In genomic region chr6:27669278-27669797, GRCh38 we compare ENCODE assay signal across 9 cellular contexts.
A peak's percentile ranks its signal among the peaks of the same experiment; 100 is the strongest.
DNase-seq lines count a peak whose midpoint lies in the region; ATAC-seq and TF ChIP-seq lines count a peak whose summit lies in the region.
"Had no signal": no experiment of that assay in that cellular context is flagged by ENCODE, and none has a peak within 500 bp of the region (broad histone marks: within the 10 kb centered on the region; RNA-seq: fewer than 3 reads in every experiment).

No MANE protein-coding gene starts in this region.

- H3K36me3 Mint-ChIP-seq in type B pancreatic cell, result no peaks in the 10 kb centered on the region

- DNase-seq in right cardiac atrium (no peak), heart right ventricle (no peak), RWPE2 (ENCODE audit: low spot score) (no peak), fibroblast of lung (ENCODE audit: low read depth in 2 of 2) (no peak), type B pancreatic cell (ENCODE audit: extremely low spot score, unreplicated experiment) (no peak), HuH-7 (ENCODE audit: low spot score) (no peak)
- DNase-seq in activated effector memory CD4-positive, alpha-beta T cell treated with Interleukin-2 at 50 U/mL for 16 hours, result no peak
- no peak for DNase-seq in activated CD4-positive, alpha-beta T cell treated with anti-CD3 and anti-CD28 coated beads, Interleukin-2, amount 50 U/mL, for 1 hour
- DNase-seq: upper lobe of right lung had no signal

- H4K20me1 ChIP-seq in fibroblast of lung (ENCODE audit: control insufficient read depth, extremely low read depth, insufficient read depth, low read length), result no peaks in the 10 kb centered on the region

- peak overlapping the region; percentile 84 for H3K4me3 Mint-ChIP-seq in type B pancreatic cell

- peak overlapping the region; percentile 48 for H3K4me2 ChIP-seq in fibroblast of lung (ENCODE audit: extremely low read depth, insufficient read depth, low read length)

- H3K4me1 ChIP-seq in right cardiac atrium (ENCODE audit: control insufficient read depth, insufficient read depth, low read length) (no peaks in the 10 kb centered on the region), heart right ventricle (peaks cover 0 to 42% (median 0%) of the 10 kb centered on the region in 9 donors), RWPE2 (ENCODE audit: insufficient read depth, poor library complexity, severe bottlenecking) (peaks cover 4% of the 10 kb centered on the region), fibroblast of lung (ENCODE audit: control insufficient read depth, extremely low read depth, insufficient read depth, low read length) (no peaks in the 10 kb centered on the region)
- H3K4me1 ChIP-seq: upper lobe of right lung had no signal

- no peak for ATAC-seq in right cardiac atrium
- no peak for ATAC-seq in heart right ventricle
- peak; percentile 16; the same call in 1 of the 3 replicates for ATAC-seq in RWPE2 (ENCODE audit: low read depth)
- ATAC-seq: upper lobe of right lung had no signal

- H3K36me3 ChIP-seq in heart right ventricle (no peaks in the 10 kb centered on the region), RWPE2 (ENCODE audit: low read depth) (no peaks in the 10 kb centered on the region), fibroblast of lung (ENCODE audit: control insufficient read depth, insufficient read depth, low read length) (no peaks in the 10 kb centered on the region)
- H3K36me3 ChIP-seq: upper lobe of right lung had no signal

- no peak for TF ChIP-seq CTCF in heart right ventricle (IDR thresholded peaks at IDR 0.05)
- TF ChIP-seq CTCF in RWPE2 (IDR thresholded peaks at IDR 0.05; ENCODE audit: poor library complexity, severe bottlenecking), result no peak
- no peak for TF ChIP-seq CTCF in fibroblast of lung (conservative IDR thresholded peaks at IDR 0.05 in 1 of 2, IDR thresholded peaks at IDR 0.05 in 1 of 2; ENCODE audit: low read depth in 1 of 2, low read length in 2 of 2)
- no peak for TF ChIP-seq CTCF in type B pancreatic cell (conservative IDR thresholded peaks at IDR 0.05)

- H3K9ac ChIP-seq in fibroblast of lung (ENCODE audit: insufficient read depth, low read length), result no peak overlapping the region

- no peak overlapping the region for H3K27ac ChIP-seq in right cardiac atrium (ENCODE audit: low read length)
- no peak overlapping the region for H3K27ac ChIP-seq in heart right ventricle
- no peak overlapping the region for H3K27ac ChIP-seq in RWPE2 (ENCODE audit: poor library complexity, severe bottlenecking)
- H3K27ac ChIP-seq in fibroblast of lung (ENCODE audit: insufficient read depth, low read length), result no peak overlapping the region
- H3K27ac ChIP-seq: upper lobe of right lung had no signal

- H3K4me1 Mint-ChIP-seq in type B pancreatic cell (ENCODE audit: unreplicated experiment), result peaks cover 35% of the 10 kb centered on the region

- H3K9me3 ChIP-seq in right cardiac atrium (ENCODE audit: control insufficient read depth, low read length) (no peaks in the 10 kb centered on the region), heart right ventricle (peaks cover 0 to 2% (median 0%) of the 10 kb centered on the region in 11 donors), RWPE2 (ENCODE audit: severe bottlenecking) (no peaks in the 10 kb centered on the region), fibroblast of lung (ENCODE audit: control insufficient read depth, insufficient read depth, low read depth, low read length) (no peaks in the 10 kb centered on the region)
- H3K9me3 ChIP-seq: upper lobe of right lung had no signal

- H2AFZ ChIP-seq in fibroblast of lung (ENCODE audit: low read length), result no peak overlapping the region

- intact Hi-C loops in right cardiac atrium (cut with DNase I) (no loop called here), heart right ventricle (cut with DNase I) (no loop called here)

- peaks cover 83% of the 10 kb centered on the region for H3K27me3 Mint-ChIP-seq in type B pancreatic cell

- 11% methylated on average over 18 of the region's 18 CpGs for WGBS in right cardiac atrium
- 14% methylated on average over 18 of the region's 18 CpGs for WGBS in heart right ventricle, 2 donors

- H3K79me2 ChIP-seq in fibroblast of lung (ENCODE audit: control insufficient read depth, insufficient read depth, low read length), result no peaks in the 10 kb centered on the region

- peak overlapping the region; percentile 70 for H3K27ac Mint-ChIP-seq in type B pancreatic cell

- H3K4me3 ChIP-seq in right cardiac atrium (ENCODE audit: low read length) (peak overlapping the region; percentile 4), heart right ventricle (peak overlapping the region in 2 of 10 donors; percentile 4 to 5), RWPE2 (ENCODE audit: severe bottlenecking) (peak overlapping the region; percentile 34), fibroblast of lung (replicated peaks in 1 of 4; ENCODE audit: control extremely low read depth in 1 of 4, insufficient read depth in 1 of 4, low read depth in 3 of 4, low read length in 4 of 4) (peak overlapping the region in 2 of 4 experiments; percentile 20 to 73)
- H3K4me3 ChIP-seq: upper lobe of right lung had no signal

- no peaks in the 10 kb centered on the region for H3K9me3 Mint-ChIP-seq in type B pancreatic cell

- peaks cover 4% of the 10 kb centered on the region for H3K27me3 ChIP-seq in right cardiac atrium (ENCODE audit: control insufficient read depth, insufficient read depth)
- H3K27me3 ChIP-seq in heart right ventricle, result peaks cover 18 to 98% (median 95%) of the 10 kb centered on the region in 7 donors
- no peaks in the 10 kb centered on the region for H3K27me3 ChIP-seq in RWPE2 (ENCODE audit: insufficient read depth, poor library complexity, severe bottlenecking)
- H3K27me3 ChIP-seq in fibroblast of lung (ENCODE audit: control insufficient read depth, insufficient read depth, low read length), result no peaks in the 10 kb centered on the region
